ENCODE assay signal across 32 cellular contexts in the genomic region with DNA sequence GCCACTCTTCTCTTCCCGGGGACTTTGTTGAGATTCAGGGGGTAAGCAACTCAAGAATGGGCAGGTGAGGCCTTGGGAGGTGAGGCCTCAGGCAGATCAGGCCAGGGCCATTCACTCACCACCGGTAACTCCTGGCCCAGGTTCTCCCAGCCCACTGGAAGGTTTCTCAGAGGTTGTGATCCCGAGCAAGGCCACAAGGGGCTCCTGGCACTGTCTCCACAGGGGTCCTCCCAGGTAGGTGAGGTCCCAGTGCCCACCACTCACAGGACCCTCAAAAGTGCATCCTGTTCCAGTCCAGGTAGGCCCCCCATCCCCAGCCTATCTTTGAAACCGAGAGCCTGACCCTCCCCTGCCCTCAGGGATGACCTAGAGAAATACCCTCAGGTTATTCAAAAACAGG.
DNase-seq lines count a peak whose midpoint lies in the region; ATAC-seq, FAIRE-seq and TF ChIP-seq lines count a peak whose summit lies in the region.
"Had no signal": no experiment of that assay in that cellular context is flagged by ENCODE, and none has a peak within 500 bp of the region (broad histone marks: within the 10 kb centered on the region; RNA-seq: fewer than 3 reads in every experiment).

No MANE protein-coding gene starts in this region.

- H4K5ac ChIP-seq in H9 (ENCODE audit: insufficient read length, low read depth, low read length), result no peak overlapping the region

- CTCF ChIA-PET in HepG2 (lab: Yijun Ruan, JAX; ENCODE audit: low intra/inter-chr PET ratio, low total read pairs), result no interaction called here
- CTCF ChIA-PET in WTC11 (lab: Charles Lee), result no interaction called here
- CTCF ChIA-PET in activated CD4-positive, alpha-beta memory T cell treated with anti-CD3 and anti-CD28 coated beads, Interleukin-2, amount 10 ng/mL, durations not matched to agents 7 days and 5 days (lab: Charles Lee), result no interaction called here

- no peak overlapping the region for H2BK5ac ChIP-seq in H9 (ENCODE audit: insufficient read length, low read length)

- H3K9ac ChIP-seq in HepG2 (ENCODE audit: insufficient read depth, low read depth, low read length) (no peak overlapping the region), H9 (ENCODE audit: extremely low read depth, insufficient read length, low read length) (no peak overlapping the region)

- H4K8ac ChIP-seq in H9 (replicated peaks; ENCODE audit: insufficient read length, low read depth, low read length), result no peak overlapping the region

- H3K79me1 ChIP-seq in H9 (ENCODE audit: insufficient read depth, low read depth, low read length, poor library complexity, severe bottlenecking), result no peaks in the 10 kb centered on the region

- H4K20me1 ChIP-seq in HepG2 (ENCODE audit: insufficient read depth, low read length), result no peaks in the 10 kb centered on the region
- no peaks in the 10 kb centered on the region for H4K20me1 ChIP-seq in H9 (ENCODE audit: control insufficient read depth, insufficient read depth, insufficient read length)

- H3K9me3 Mint-ChIP-seq in H9 (peaks cover 50% of the 10 kb centered on the region in 2 experiments), WTC11 (peaks cover 55% of the 10 kb centered on the region)
- H3K9me3 Mint-ChIP-seq in activated CD4-positive, alpha-beta memory T cell treated with anti-CD3 and anti-CD28 coated beads, Interleukin-2, amount 10 ng/mL, durations not matched to agents 7 days and 5 days, result peaks cover 10% of the 10 kb centered on the region

- H3K18ac ChIP-seq in H9 (ENCODE audit: insufficient read length, low read depth, low read length), result no peak overlapping the region

- H3K23me2 ChIP-seq in H9 (ENCODE audit: insufficient read length, low read depth, low read length, poor library complexity, severe bottlenecking), result no peaks in the 10 kb centered on the region

- no peak overlapping the region; a peak in 1 of 7 replicates for H3K27ac Mint-ChIP-seq in H9
- no peak overlapping the region for H3K27ac Mint-ChIP-seq in WTC11
- H3K27ac Mint-ChIP-seq in activated CD4-positive, alpha-beta memory T cell treated with anti-CD3 and anti-CD28 coated beads, Interleukin-2, amount 10 ng/mL, durations not matched to agents 7 days and 5 days, result no peak overlapping the region
- H3K27ac Mint-ChIP-seq: activated naive CD4-positive, alpha-beta T cell treated with anti-CD3 and anti-CD28 coated beads, Interleukin-2, amount 50 U/mL, for 24 hours; nephron had no signal

- no peak for TF ChIP-seq CTCF in HepG2 (CRISPR knock-in tag; IDR thresholded peaks at IDR 0.05)
- TF ChIP-seq CTCF in right lobe of liver (IDR thresholded peaks at IDR 0.05), result no peak
- peak; percentile 44; the same call in 2 of the 3 replicates for TF ChIP-seq CTCF in H9 (conservative IDR thresholded peaks at IDR 0.05)
- TF ChIP-seq CTCF in WTC11 (IDR thresholded peaks at IDR 0.05), result no peak

- H3K4me1 ChIP-seq in HepG2 (ENCODE audit: insufficient read depth, low read length) (no peaks in the 10 kb centered on the region), right lobe of liver (no peaks in the 10 kb centered on the region), H9 (ENCODE audit: insufficient read depth, low read length) (no peaks in the 10 kb centered on the region)
- H3K4me1 ChIP-seq: Peyer's patch, tibial nerve had no signal

- peaks cover 24% of the 10 kb centered on the region for H3K9me3 ChIP-seq in HepG2 (ENCODE audit: low read length)
- H3K9me3 ChIP-seq in right lobe of liver, result no peaks in the 10 kb centered on the region
- H3K9me3 ChIP-seq in H9 (ENCODE audit: control insufficient read depth, low read depth, low read length), result peaks cover 14% of the 10 kb centered on the region
- H3K9me3 ChIP-seq: Peyer's patch had no signal

- TF ChIP-seq POLR2A in HepG2 (IDR thresholded peaks at IDR 0.05; ENCODE audit: insufficient read depth in 1 of 2, low read depth in 2 of 2, low read length in 2 of 2) (no peak), right lobe of liver (IDR thresholded peaks at IDR 0.05) (no peak)

- in situ Hi-C loops in HepG2 (cut with HindIII; ENCODE audit: extremely low pct_ligation_motif_present, low pct_unique_long_range_greater_than_20kb), result no loop called here

- H3K4me3 Mint-ChIP-seq in H9, result no peak overlapping the region
- H3K4me3 Mint-ChIP-seq in WTC11, result no peak overlapping the region
- H3K4me3 Mint-ChIP-seq in activated CD4-positive, alpha-beta memory T cell treated with anti-CD3 and anti-CD28 coated beads, Interleukin-2, amount 10 ng/mL, durations not matched to agents 7 days and 5 days, result no peak overlapping the region
- H3K4me3 Mint-ChIP-seq: activated naive CD4-positive, alpha-beta T cell treated with anti-CD3 and anti-CD28 coated beads, Interleukin-2, amount 50 U/mL, for 24 hours; nephron had no signal

- intact Hi-C loops in HepG2 (cut with micrococcal nuclease; ENCODE audit: unreplicated experiment), result no loop called here
- intact Hi-C loops in right lobe of liver (cut with DNase I), result no loop called here

- H3K27me3 ChIP-seq in HepG2 (ENCODE audit: control insufficient read depth in 1 of 2, insufficient read depth in 2 of 2, low read length in 2 of 2) (peaks cover 0 to 3% of the 10 kb centered on the region in 2 experiments; a peak in 2 of 5 replicates), right lobe of liver (no peaks in the 10 kb centered on the region), H9 (ENCODE audit: insufficient read depth, low read length) (no peaks in the 10 kb centered on the region)
- H3K27me3 ChIP-seq: ovary, Peyer's patch, tibial nerve had no signal

- H3K27me3 Mint-ChIP-seq in H9 (ENCODE audit: low read depth), result peaks cover 3% of the 10 kb centered on the region; the same call in 1 of the 2 replicates
- peaks cover 3% of the 10 kb centered on the region; the same call in 1 of the 2 replicates for H3K27me3 Mint-ChIP-seq in WTC11 (ENCODE audit: low read depth)
- no peaks in the 10 kb centered on the region for H3K27me3 Mint-ChIP-seq in activated CD4-positive, alpha-beta memory T cell treated with anti-CD3 and anti-CD28 coated beads, Interleukin-2, amount 10 ng/mL, durations not matched to agents 7 days and 5 days

- no peak overlapping the region for H3K23ac ChIP-seq in H9 (ENCODE audit: insufficient read length, low read depth, low read length)

- no TSS peak for BruUV-seq in HepG2 (replicated peaks; lab: Mats Ljungman, UMichigan)

- H3K27ac ChIP-seq in HepG2 (ENCODE audit: extremely low read length, insufficient read depth, low read length), result no peak overlapping the region
- H3K27ac ChIP-seq in right lobe of liver, result no peak overlapping the region
- no peak overlapping the region for H3K27ac ChIP-seq in H9 (ENCODE audit: insufficient read length, low read depth, low read length)
- H3K27ac ChIP-seq: coronary artery, HL-60, ovary, Peyer's patch, tibial nerve had no signal

- H3K4me3 ChIP-seq in HepG2 (replicated peaks in 1 of 3; ENCODE audit: insufficient read depth in 1 of 3, low read depth in 2 of 3, low read length in 3 of 3), result no peak overlapping the region
- H3K4me3 ChIP-seq in right lobe of liver, result no peak overlapping the region
- H3K4me3 ChIP-seq: coronary artery, ovary, Peyer's patch, smooth muscle cell, tibial nerve had no signal

- no peak overlapping the region for H2BK120ac ChIP-seq in H9 (ENCODE audit: low read depth, low read length, poor library complexity, severe bottlenecking)

- H3K79me2 ChIP-seq in HepG2 (ENCODE audit: insufficient read depth, low read length) (no peaks in the 10 kb centered on the region), H9 (ENCODE audit: insufficient read depth, low read length) (no peaks in the 10 kb centered on the region)

- no peak overlapping the region for H2BK20ac ChIP-seq in H9 (ENCODE audit: low read depth, low read length, poor library complexity, severe bottlenecking)

- H2BK12ac ChIP-seq in H9 (ENCODE audit: insufficient read length, low read depth, low read length), result no peak overlapping the region

- ATAC-seq in HepG2 (peak; percentile 69), right lobe of liver (no peak), WTC11 (peak; percentile 43), HG03280 (IDR thresholded peaks at IDR 0.05; ENCODE audit: unreplicated experiment) (no peak), HG03039 (IDR thresholded peaks at IDR 0.05; ENCODE audit: unreplicated experiment) (no peak), GM21447 (IDR thresholded peaks at IDR 0.05; ENCODE audit: unreplicated experiment) (no peak)
- ATAC-seq: left cardiac atrium had no signal

- H2AK5ac ChIP-seq in H9 (ENCODE audit: insufficient read length, low read length), result no peak overlapping the region

- H3K4ac ChIP-seq in H9 (ENCODE audit: low read depth, low read length), result no peak overlapping the region

- H2AFZ ChIP-seq in HepG2 (ENCODE audit: low read length) (no peak overlapping the region), H9 (ENCODE audit: low read length) (no peak overlapping the region)

- WGBS in HepG2 (ENCODE audit: low lambda C conversion rate), result 25% methylated on average over 2 of the region's 4 CpGs
- WGBS in right lobe of liver (ENCODE audit: insufficient coverage, low coverage, low lambda C conversion rate, missing lambda C conversion rate), result 76% methylated on average over 2 of the region's 4 CpGs
- WGBS in H9 (ENCODE audit: extremely low coverage, insufficient read length, low lambda C conversion rate), result no CpG with 5 or more reads among the region's 4 CpGs

- H3K14ac ChIP-seq in H9 (ENCODE audit: insufficient read depth, low read length), result no peak overlapping the region

- no peak for TF ChIP-seq RAD21 in HepG2 (CRISPR knock-in tag; IDR thresholded peaks at IDR 0.05)

- FAIRE-seq in HepG2 (lab: Jason Lieb, UNC), result no peak
- FAIRE-seq: G401.6 had no signal

- DNase-seq in HepG2 (ENCODE audit: low spot score), result no peak
- DNase-seq in right lobe of liver, result no peak
- no peak for DNase-seq in H9
- peak; percentile 19 for DNase-seq in WTC11 (ENCODE audit: low spot score)
- no peak for DNase-seq in activated CD4-positive, alpha-beta memory T cell treated with anti-CD3 and anti-CD28 coated beads, Interleukin-2, amount 10 ng/mL, durations not matched to agents 7 days and 5 days
- DNase-seq: activated CD4-positive, CD25-positive, alpha-beta regulatory T cell; effector memory CD4-positive, alpha-beta T cell; foreskin melanocyte; HCEC 1CT; left cardiac atrium; NCI-H1092; NCI-H187; NCI-H2171 treated with DMSO at 0.1 percent for 48 hours; NCI-H524; NK-92 treated with Interleukin-12 subunit alpha and Interleukin-12 subunit beta, amount 100 ng/mL, for 24 hours; ovary; Peyer's patch; retina; SHP77 treated with DMSO at 0.1 percent for 48 hours; stimulated activated CD4-positive, alpha-beta T cell treated with anti-CD3 and anti-CD28 coated beads, Interleukin-1b, Interleukin-23, amount 100 ng/mL, for 48 hours; SW 1271; T-helper 9 cell had no signal

- H3K36me3 Mint-ChIP-seq in H9 (ENCODE audit: insufficient read depth in 1 of 3, low read depth in 3 of 3), result peaks cover 41 to 57% (median 44%) of the 10 kb centered on the region in 3 experiments
- peaks cover 56% of the 10 kb centered on the region for H3K36me3 Mint-ChIP-seq in WTC11
- H3K36me3 Mint-ChIP-seq in activated CD4-positive, alpha-beta memory T cell treated with anti-CD3 and anti-CD28 coated beads, Interleukin-2, amount 10 ng/mL, durations not matched to agents 7 days and 5 days (ENCODE audit: low read depth), result no peaks in the 10 kb centered on the region

- no peaks in the 10 kb centered on the region for H3K36me3 ChIP-seq in HepG2 (replicated peaks in 1 of 2; ENCODE audit: control insufficient read depth in 1 of 2, insufficient read depth in 2 of 2, low read length in 2 of 2)
- no peaks in the 10 kb centered on the region for H3K36me3 ChIP-seq in right lobe of liver
- H3K36me3 ChIP-seq: ovary, Peyer's patch, tibial nerve had no signal

- no peak overlapping the region for H4K91ac ChIP-seq in H9 (ENCODE audit: insufficient read length, low read depth, low read length)

- no peak overlapping the region for H2BK15ac ChIP-seq in H9 (ENCODE audit: low read depth, low read length)

- no peak overlapping the region for H3K4me2 ChIP-seq in HepG2 (ENCODE audit: low read depth, low read length)
- no peak overlapping the region for H3K4me2 ChIP-seq in H9 (ENCODE audit: insufficient read depth, insufficient read length, low read length)
- H3K4me2 ChIP-seq: smooth muscle cell had no signal

- no peak overlapping the region for H3T11ph ChIP-seq in H9 (ENCODE audit: low read length)

- no peak overlapping the region for H3K56ac ChIP-seq in H9 (ENCODE audit: insufficient read length, low read depth, low read length)

- H3K4me1 Mint-ChIP-seq in H9 (peaks cover 0 to 1% of the 10 kb centered on the region in 2 experiments; a peak in 2 of 4 replicates), WTC11 (0 out of 2 replicates have a peak, but pooled peaks cover 2% of the 10 kb centered on the region)
- no peaks in the 10 kb centered on the region for H3K4me1 Mint-ChIP-seq in activated CD4-positive, alpha-beta memory T cell treated with anti-CD3 and anti-CD28 coated beads, Interleukin-2, amount 10 ng/mL, durations not matched to agents 7 days and 5 days
- H3K4me1 Mint-ChIP-seq: activated naive CD4-positive, alpha-beta T cell treated with anti-CD3 and anti-CD28 coated beads, Interleukin-2, amount 50 U/mL, for 24 hours; nephron had no signal

- POLR2A ChIA-PET in HepG2 (lab: Yijun Ruan, JAX) (no interaction called here), WTC11 (lab: Charles Lee) (no interaction called here)
- POLR2A ChIA-PET in activated CD4-positive, alpha-beta memory T cell treated with anti-CD3 and anti-CD28 coated beads, Interleukin-2, amount 10 ng/mL, durations not matched to agents 7 days and 5 days (lab: Charles Lee), result no interaction called here

- no peak for TF ChIP-seq EP300 in HepG2 (IDR thresholded peaks at IDR 0.05; ENCODE audit: low read depth in 2 of 2, low read length in 2 of 2)
- TF ChIP-seq EP300 in HepG2 (CRISPR knock-in tag; IDR thresholded peaks at IDR 0.05; ENCODE audit: borderline replicate concordance), result no peak

Comparison
In these comparisons a context has a peak if more than half of its experiments do, and no peak if none do; other contexts are left out.
1. ATAC-seq: peak in HepG2 (single experiment) and WTC11 (single experiment); none in right lobe of liver (0 of 4), HG03280 (single experiment), HG03039 (single experiment) and GM21447 (single experiment).